In genomic region chr9:124559871-124560270, GRCh38 we compare ENCODE assay signal across 21 cellular contexts. TPM values are rescaled to one million over a fixed set of nuclear protein-coding genes. Genes with fewer than 3 reads are reported as not detected.
DNase-seq lines count a peak whose midpoint lies in the region; ATAC-seq and TF ChIP-seq lines count a peak whose summit lies in the region.
"Had no signal": no experiment of that assay in that cellular context is flagged by ENCODE, and none has a peak within 500 bp of the region (broad histone marks: within the 10 kb centered on the region; RNA-seq: fewer than 3 reads in every experiment).

No MANE protein-coding gene starts in this region.

- POLR2A ChIA-PET in IMR-90 (lab: Charles Lee; ENCODE audit: unreplicated experiment) = no interaction called here
- POLR2A ChIA-PET in activated CD8-positive, alpha-beta T cell treated with anti-CD3 and anti-CD28 coated beads for 36 hours (lab: Charles Lee) = no interaction called here

- H3K36me3 ChIP-seq in IMR-90 (ENCODE audit: control insufficient read depth, insufficient read depth, low read length) (no peaks in the 10 kb centered on the region), left lung (no peaks in the 10 kb centered on the region)
- H3K36me3 ChIP-seq: BLaER1 treated with 17β-estradiol and CSF1 and Interleukin-3, amounts not matched to agents 10 nM and 100 nM had no signal

- no peak overlapping the region for H4K5ac ChIP-seq in IMR-90 (ENCODE audit: low read depth, low read length)

- no peak overlapping the region for H2BK20ac ChIP-seq in IMR-90 (ENCODE audit: low read depth, low read length)

- TF ChIP-seq POLR2A in IMR-90 (IDR thresholded peaks at IDR 0.05; ENCODE audit: low read depth, low read length) = no peak

- H3K18ac ChIP-seq in IMR-90 (ENCODE audit: low read depth, low read length) = no peak overlapping the region

- H2AK9ac ChIP-seq in IMR-90 (replicated peaks; ENCODE audit: low read depth, low read length, poor library complexity) = no peak overlapping the region

- in situ Hi-C loops in IMR-90 (cut with MboI; ENCODE audit: low sequenced_read_pairs) = no loop called here

- H3K27me3 Mint-ChIP-seq in activated CD8-positive, alpha-beta T cell treated with anti-CD3 and anti-CD28 coated beads for 36 hours = peaks cover 7% of the 10 kb centered on the region
- H3K27me3 Mint-ChIP-seq in natural killer cell (ENCODE audit: low read depth in 2 of 2) = peaks cover 4 to 6% of the 10 kb centered on the region in 2 donors
- H3K27me3 Mint-ChIP-seq: stimulated activated naive B cell treated with anti-CD40 and anti-IgM and Interleukin-4, amounts not matched to agents 10 μg/mL and 1 μg/mL and 100 μg/mL, for 72 hours had no signal

- H3K27ac Mint-ChIP-seq in activated CD8-positive, alpha-beta T cell treated with anti-CD3 and anti-CD28 coated beads for 36 hours = no peak overlapping the region
- H3K27ac Mint-ChIP-seq in natural killer cell = no peak overlapping the region
- H3K27ac Mint-ChIP-seq: stimulated activated naive B cell treated with anti-CD40 and anti-IgM and Interleukin-4, amounts not matched to agents 10 μg/mL and 1 μg/mL and 100 μg/mL, for 72 hours; T-cell had no signal

- peak; percentile 96 for ATAC-seq in IMR-90 (ENCODE audit: low read depth)
- peak; percentile 81 for ATAC-seq in left lung
- ATAC-seq in GM21423 (IDR thresholded peaks at IDR 0.05; ENCODE audit: unreplicated experiment) = no peak
- no peak for ATAC-seq in activated CD8-positive, alpha-beta T cell treated with anti-CD3 and anti-CD28 coated beads for 36 hours
- ATAC-seq in natural killer cell = no peak
- ATAC-seq: stimulated activated naive B cell treated with anti-CD40 and anti-IgM and Interleukin-4, amounts not matched to agents 10 μg/mL and 1 μg/mL and 100 μg/mL, for 72 hours; T-cell had no signal

- no peaks in the 10 kb centered on the region for H3K9me3 ChIP-seq in IMR-90 (ENCODE audit: control insufficient read depth, insufficient read depth, low read length)
- H3K9me3 ChIP-seq in left lung = no peaks in the 10 kb centered on the region
- H3K9me3 ChIP-seq: BLaER1 treated with 17β-estradiol and CSF1 and Interleukin-3, amounts not matched to agents 10 nM and 100 nM had no signal

- H3K27me3 ChIP-seq in IMR-90 (ENCODE audit: control insufficient read depth, insufficient read depth, low read length) (no peaks in the 10 kb centered on the region), left lung (no peaks in the 10 kb centered on the region)
- H3K27me3 ChIP-seq: BLaER1 treated with 17β-estradiol and CSF1 and Interleukin-3, amounts not matched to agents 10 nM and 100 nM had no signal

- H3K4me3 ChIP-seq in IMR-90 (ENCODE audit: insufficient read depth, low read depth, low read length) (no peak overlapping the region), cardiac fibroblast (replicated peaks in 1 of 2; ENCODE audit: low read depth in 2 of 2, low read length in 2 of 2) (no peak overlapping the region), left lung (no peak overlapping the region)
- H3K4me3 ChIP-seq: BLaER1 treated with 17β-estradiol and CSF1 and Interleukin-3, amounts not matched to agents 10 nM and 100 nM; skin epidermis had no signal

- no peaks in the 10 kb centered on the region for H3K79me1 ChIP-seq in IMR-90 (ENCODE audit: low read depth in 1 of 2, low read length in 2 of 2)

- no peak overlapping the region for H2AK5ac ChIP-seq in IMR-90 (ENCODE audit: low read depth, low read length)

- no peak overlapping the region for H3K4ac ChIP-seq in IMR-90 (ENCODE audit: low read depth, low read length)

- no peak for TF ChIP-seq CTCF in IMR-90 (conservative IDR thresholded peaks at IDR 0.05; ENCODE audit: low read depth, low read length)
- TF ChIP-seq CTCF in cardiac fibroblast (IDR thresholded peaks at IDR 0.05; ENCODE audit: low read depth, low read length) = no peak
- TF ChIP-seq CTCF in left lung (IDR thresholded peaks at IDR 0.05) = no peak
- no peak for TF ChIP-seq CTCF in activated CD8-positive, alpha-beta T cell treated with anti-CD3 and anti-CD28 coated beads for 36 hours (IDR thresholded peaks at IDR 0.05)
- no peak for TF ChIP-seq CTCF in natural killer cell (IDR thresholded peaks at IDR 0.05)

- no peak overlapping the region for H2AFZ ChIP-seq in IMR-90 (replicated peaks; ENCODE audit: low read length, poor library complexity)

- no peak overlapping the region for H3K4me3 Mint-ChIP-seq in activated CD8-positive, alpha-beta T cell treated with anti-CD3 and anti-CD28 coated beads for 36 hours
- no peak overlapping the region for H3K4me3 Mint-ChIP-seq in natural killer cell
- H3K4me3 Mint-ChIP-seq: stimulated activated naive B cell treated with anti-CD40 and anti-IgM and Interleukin-4, amounts not matched to agents 10 μg/mL and 1 μg/mL and 100 μg/mL, for 72 hours; T-cell had no signal

- CTCF ChIA-PET in IMR-90 (lab: Yijun Ruan, JAX) = interaction anchor here (1.0 kb wide), 1 partner anchor 9 kb away, joined by 3 read pairs; no protein-coding TSS in a partner anchor
- CTCF ChIA-PET in activated CD8-positive, alpha-beta T cell treated with anti-CD3 and anti-CD28 coated beads for 36 hours (lab: Charles Lee) = no interaction called here

- WGBS in IMR-90 (ENCODE audit: extremely low coverage in 2 of 2, insufficient read length in 1 of 2), 2 experiments = no CpG with 5 or more reads among the region's 2 CpGs

- H4K91ac ChIP-seq in IMR-90 (ENCODE audit: insufficient read depth, low read depth, low read length) = no peak overlapping the region

- no peak overlapping the region for H2BK15ac ChIP-seq in IMR-90 (ENCODE audit: low read depth, low read length)

- no peak overlapping the region for H3K14ac ChIP-seq in IMR-90 (replicated peaks; ENCODE audit: low read depth, low read length)

- no peaks in the 10 kb centered on the region for H3K9me1 ChIP-seq in IMR-90 (ENCODE audit: insufficient read depth, low read length)

- H3K9ac ChIP-seq in IMR-90 (ENCODE audit: low read depth, low read length) = no peak overlapping the region
- H3K9ac ChIP-seq: BLaER1 treated with 17β-estradiol and CSF1 and Interleukin-3, amounts not matched to agents 10 nM and 100 nM had no signal

- no peak overlapping the region for H3K56ac ChIP-seq in IMR-90 (ENCODE audit: extremely low read depth, insufficient read depth, low read length)

- peak overlapping the region; percentile 3 for H2BK5ac ChIP-seq in IMR-90 (ENCODE audit: low read depth, low read length, poor library complexity, severe bottlenecking)

- H3K4me1 ChIP-seq in IMR-90 (ENCODE audit: control insufficient read depth, insufficient read depth, low read length) (no peaks in the 10 kb centered on the region), left lung (no peaks in the 10 kb centered on the region)

- no peak overlapping the region for H3K23ac ChIP-seq in IMR-90 (ENCODE audit: low read depth, low read length)

- no peak overlapping the region for H3K27ac ChIP-seq in IMR-90 (ENCODE audit: insufficient read depth, low read length)
- H3K27ac ChIP-seq in left lung = no peak overlapping the region
- H3K27ac ChIP-seq: BLaER1 treated with 17β-estradiol and CSF1 and Interleukin-3, amounts not matched to agents 10 nM and 100 nM; skin epidermis had no signal

- H3K36me3 Mint-ChIP-seq in activated CD8-positive, alpha-beta T cell treated with anti-CD3 and anti-CD28 coated beads for 36 hours (ENCODE audit: low read depth) = no peaks in the 10 kb centered on the region
- H3K36me3 Mint-ChIP-seq in natural killer cell = no peaks in the 10 kb centered on the region
- H3K36me3 Mint-ChIP-seq: stimulated activated naive B cell treated with anti-CD40 and anti-IgM and Interleukin-4, amounts not matched to agents 10 μg/mL and 1 μg/mL and 100 μg/mL, for 72 hours; T-cell had no signal

- H3K9me3 Mint-ChIP-seq in activated CD8-positive, alpha-beta T cell treated with anti-CD3 and anti-CD28 coated beads for 36 hours = no peaks in the 10 kb centered on the region
- H3K9me3 Mint-ChIP-seq in natural killer cell = no peaks in the 10 kb centered on the region
- H3K9me3 Mint-ChIP-seq: stimulated activated naive B cell treated with anti-CD40 and anti-IgM and Interleukin-4, amounts not matched to agents 10 μg/mL and 1 μg/mL and 100 μg/mL, for 72 hours; T-cell had no signal

- H3K4me1 Mint-ChIP-seq in activated CD8-positive, alpha-beta T cell treated with anti-CD3 and anti-CD28 coated beads for 36 hours (ENCODE audit: low read depth) = no peaks in the 10 kb centered on the region
- H3K4me1 Mint-ChIP-seq in natural killer cell = no peaks in the 10 kb centered on the region
- H3K4me1 Mint-ChIP-seq: stimulated activated naive B cell treated with anti-CD40 and anti-IgM and Interleukin-4, amounts not matched to agents 10 μg/mL and 1 μg/mL and 100 μg/mL, for 72 hours; T-cell had no signal

- dilution Hi-C loops in IMR-90 (cut with HindIII; ENCODE audit: low sequenced_read_pairs, unreplicated experiment) = no loop called here

- H3K4me2 ChIP-seq in IMR-90 (ENCODE audit: low read depth, low read length) = peak overlapping the region; percentile 12

- no peak overlapping the region for H2BK120ac ChIP-seq in IMR-90 (ENCODE audit: low read depth, low read length)

- no peak for TF ChIP-seq RAD21 in IMR-90 (IDR thresholded peaks at IDR 0.05; ENCODE audit: low read length)

- no peaks in the 10 kb centered on the region for H4K20me1 ChIP-seq in IMR-90 (ENCODE audit: insufficient read depth, low read length)
- H4K20me1 ChIP-seq: BLaER1 treated with 17β-estradiol and CSF1 and Interleukin-3, amounts not matched to agents 10 nM and 100 nM had no signal

- intact Hi-C loops in IMR-90 (cut with micrococcal nuclease) = no loop called here
- intact Hi-C loops in left lung (cut with DNase I) = no loop called here
- intact Hi-C loops in activated CD8-positive, alpha-beta T cell treated with anti-CD3 and anti-CD28 coated beads for 36 hours (cut with micrococcal nuclease) = no loop called here
- intact Hi-C loops in natural killer cell (cut with micrococcal nuclease) = no loop called here

- H4K8ac ChIP-seq in IMR-90 (ENCODE audit: low read depth in 2 of 2, low read length in 2 of 2) = no peak overlapping the region

- BruUV-seq in IMR-90 (replicated peaks; lab: Mats Ljungman, UMichigan) = no TSS peak

- DNase-seq in Daoy (ENCODE audit: low read depth) (peak; percentile 52), IMR-90 (peak; percentile 88), cardiac fibroblast (ENCODE audit: low read depth in 2 of 2) (peak; percentile 16 to 27), left lung (no peak), OCI-M2 (lab: John Stamatoyannopoulos, UW; ENCODE audit: unreplicated experiment) (no peak), natural killer cell (no peak)
- no peak for DNase-seq in activated CD8-positive, alpha-beta T cell treated with anti-CD3 and anti-CD28 coated beads for 36 hours
- DNase-seq: activated CD4-positive, CD25-positive, alpha-beta regulatory T cell; DMS79; H7; KBM-7; NCI-H1417; NCI-H524; occipital lobe; OCI-M1; stimulated activated naive B cell treated with anti-CD40 and anti-IgM and Interleukin-4, amounts not matched to agents 10 μg/mL and 1 μg/mL and 100 μg/mL, for 72 hours; T-cell had no signal

RNA-seq across cellular contexts. Expression of gene NR5A1, which starts 52.7 kb away (rescaled TPM):
- total RNA-seq in Daoy (2014; rRNA removed; shearing (Covaris generic)) = not detected in 2 replicates
- total RNA-seq in IMR-90 (2012; rRNA removed) (not detected in 2 replicates), left lung (under 1 TPM in 1 of 2 donors, not detected in 1; 0.26 TPM), natural killer cell (not detected)
- not detected in 2 replicates for polyA plus RNA-seq in IMR-90 (2012; rRNA removed)
- not detected in 2 replicates for polyA plus RNA-seq in IMR-90 (2012; cell fraction: cytosol; rRNA removed)
- not detected in 2 replicates for polyA plus RNA-seq in IMR-90 (2012; cell fraction: nucleus; rRNA removed; ENCODE audit: low replicate concordance)
- not detected for total RNA-seq in activated CD8-positive, alpha-beta T cell treated with anti-CD3 and anti-CD28 coated beads for 36 hours
- polyA plus RNA-seq: keratinocyte had no signal

Comparison
In these comparisons a context has a peak if more than half of its experiments do, and no peak if none do; other contexts are left out.
1. DNase-seq: peak in Daoy (single experiment), IMR-90 (single experiment) and cardiac fibroblast (2 of 2); none in left lung (0 of 2), OCI-M2 (single experiment), activated CD8-positive, alpha-beta T cell treated with anti-CD3 and anti-CD28 coated beads for 36 hours (single experiment) and natural killer cell (single experiment).
2. ATAC-seq: peak in IMR-90 (single experiment) and left lung (single experiment); none in GM21423 (single experiment), activated CD8-positive, alpha-beta T cell treated with anti-CD3 and anti-CD28 coated beads for 36 hours (single experiment) and natural killer cell (0 of 3).